ENCODE assay signal across 8 cellular contexts in the genomic region with DNA sequence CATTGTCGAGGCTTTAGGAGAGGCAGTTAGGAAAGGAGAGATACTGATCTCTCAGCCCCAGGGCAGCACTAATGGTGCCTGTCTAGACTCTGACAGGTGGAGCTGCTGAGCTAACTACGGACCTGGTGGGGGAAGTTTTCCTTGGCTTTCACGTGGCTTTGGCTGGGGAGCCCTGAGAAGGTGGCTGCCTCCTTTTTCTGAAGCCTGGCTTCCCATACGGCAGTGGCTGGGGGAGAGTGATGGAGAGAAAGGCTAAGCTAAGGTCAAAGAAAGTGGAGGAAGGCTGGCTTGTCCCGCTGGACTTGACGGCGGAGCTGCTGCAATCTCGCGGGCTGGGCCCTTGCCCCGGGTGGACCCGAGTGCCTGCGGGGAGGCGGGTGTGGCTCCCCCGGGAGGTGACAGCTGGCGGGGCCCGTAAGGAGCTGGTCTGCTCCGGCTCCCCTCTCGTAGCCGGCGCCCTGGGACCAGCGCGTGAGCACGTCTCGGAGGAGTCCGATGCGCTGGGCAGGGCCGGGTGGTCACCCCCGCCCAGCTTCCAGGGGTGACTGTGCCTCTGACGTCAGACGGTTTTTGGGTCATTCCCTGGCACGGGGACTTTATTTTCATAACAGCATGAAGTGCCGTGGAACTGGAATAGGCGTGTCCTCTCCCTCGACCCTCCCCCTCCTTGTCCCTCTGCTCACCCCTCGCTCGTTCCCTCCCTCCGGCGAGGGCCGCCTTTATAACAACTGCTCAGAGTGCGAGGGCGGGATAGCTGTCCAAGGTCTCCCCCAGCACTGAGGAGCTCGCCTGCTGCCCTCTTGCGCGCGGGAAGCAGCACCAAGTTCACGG. TPM values are rescaled to one million over a fixed set of nuclear protein-coding genes. Genes with fewer than 3 reads are reported as not detected.
DNase-seq lines count a peak whose midpoint lies in the region; ATAC-seq, FAIRE-seq and TF ChIP-seq lines count a peak whose summit lies in the region.

A gene with protein sequence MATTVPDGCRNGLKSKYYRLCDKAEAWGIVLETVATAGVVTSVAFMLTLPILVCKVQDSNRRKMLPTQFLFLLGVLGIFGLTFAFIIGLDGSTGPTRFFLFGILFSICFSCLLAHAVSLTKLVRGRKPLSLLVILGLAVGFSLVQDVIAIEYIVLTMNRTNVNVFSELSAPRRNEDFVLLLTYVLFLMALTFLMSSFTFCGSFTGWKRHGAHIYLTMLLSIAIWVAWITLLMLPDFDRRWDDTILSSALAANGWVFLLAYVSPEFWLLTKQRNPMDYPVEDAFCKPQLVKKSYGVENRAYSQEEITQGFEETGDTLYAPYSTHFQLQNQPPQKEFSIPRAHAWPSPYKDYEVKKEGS (plus strand): TSS at position 748 of the 831 bp plus-strand sequence. CDS start 16,688 bp downstream, outside the sequence.

- in situ Hi-C loops in HepG2 (cut with HindIII; ENCODE audit: extremely low pct_ligation_motif_present, low pct_unique_long_range_greater_than_20kb), result no loop called here

- ATAC-seq in HepG2 (peak; percentile 92), GM19452 (IDR thresholded peaks at IDR 0.05; ENCODE audit: unreplicated experiment) (no peak)

- no peaks in the 10 kb centered on the region for H3K9me3 ChIP-seq in MG63
- H3K9me3 ChIP-seq in HepG2 (ENCODE audit: low read length), result no peaks in the 10 kb centered on the region

- peak; percentile 63 for FAIRE-seq in HepG2 (lab: Jason Lieb, UNC)

- H3K4me2 ChIP-seq in HepG2 (ENCODE audit: low read depth, low read length), result peak within 1 kb of the TSS; percentile 97

- DNase-seq in NCI-H1092 treated with DMSO at 0.1 percent for 48 hours (lab: John Stamatoyannopoulos, UW) (peak; percentile 61), NCI-H1092 (lab: John Stamatoyannopoulos, UW) (no peak), MG63 (peak; percentile 97), HepG2 (ENCODE audit: low spot score) (peak; percentile 30)
- DNase-seq in activated CD4-positive, CD25-positive, alpha-beta regulatory T cell treated with anti-CD3 and anti-CD28 coated beads, Interleukin-2, amount 50 U/mL, for 72 hours, result peak; percentile 42
- peak; percentile 3 for DNase-seq in effector CD4-positive, alpha-beta T cell
- peak; percentile 34 for DNase-seq in stimulated activated CD4-positive, alpha-beta T cell treated with anti-CD3 and anti-CD28 coated beads, Interleukin-4, amount 100 ng/mL, for 1 hour

- peak; percentile 61 for TF ChIP-seq CTCF in HepG2 (CRISPR knock-in tag; IDR thresholded peaks at IDR 0.05)

- CTCF ChIA-PET in HepG2 (lab: Yijun Ruan, JAX; ENCODE audit: low intra/inter-chr PET ratio, low total read pairs), result no interaction called here

- H3K4me1 ChIP-seq in HepG2 (ENCODE audit: insufficient read depth, low read length), result peaks cover 19% of the 10 kb centered on the region; the same call in 1 of the 2 replicates

- H2AFZ ChIP-seq in HepG2 (ENCODE audit: low read length), result no peak within 1 kb of the TSS

- H3K4me3 ChIP-seq in MG63 (peak within 1 kb of the TSS; percentile 51), HepG2 (replicated peaks in 1 of 3; ENCODE audit: insufficient read depth in 1 of 3, low read depth in 2 of 3, low read length in 3 of 3) (peak within 1 kb of the TSS; percentile 48 to 71 (median 52))

- intact Hi-C loops in HepG2 (cut with micrococcal nuclease; ENCODE audit: unreplicated experiment), result loop anchor here (5.0 kb wide), 2 partner anchors 54 to 1674 kb away; no protein-coding TSS in a partner anchor

- BruUV-seq in HepG2 (replicated peaks; lab: Mats Ljungman, UMichigan), result no TSS peak

- no peak within 1 kb of the TSS for H3K27ac ChIP-seq in HepG2 (ENCODE audit: extremely low read length, insufficient read depth, low read length)

- no peak for TF ChIP-seq RAD21 in HepG2 (CRISPR knock-in tag; IDR thresholded peaks at IDR 0.05)

- no peaks in the 10 kb centered on the region for H3K36me3 ChIP-seq in MG63
- H3K36me3 ChIP-seq in HepG2 (replicated peaks in 1 of 2; ENCODE audit: control insufficient read depth in 1 of 2, insufficient read depth in 2 of 2, low read length in 2 of 2), result no peaks in the 10 kb centered on the region

- no peak within 1 kb of the TSS for H3K9ac ChIP-seq in HepG2 (ENCODE audit: insufficient read depth, low read depth, low read length)

- H3K27me3 ChIP-seq in MG63 (no peaks in the 10 kb centered on the region), HepG2 (ENCODE audit: control insufficient read depth in 1 of 2, insufficient read depth in 2 of 2, low read length in 2 of 2) (peaks cover 6 to 56% of the 10 kb centered on the region in 2 experiments; a peak in 4 of 5 replicates)

- no peak for TF ChIP-seq POLR2A in HepG2 (IDR thresholded peaks at IDR 0.05; ENCODE audit: insufficient read depth in 1 of 2, low read depth in 2 of 2, low read length in 2 of 2)

- WGBS in HepG2 (ENCODE audit: low lambda C conversion rate), result 0% methylated on average over 27 of the region's 46 CpGs

- TF ChIP-seq EP300 in HepG2 (IDR thresholded peaks at IDR 0.05; ENCODE audit: low read depth in 2 of 2, low read length in 2 of 2) (no peak), HepG2 (CRISPR knock-in tag; IDR thresholded peaks at IDR 0.05; ENCODE audit: borderline replicate concordance) (no peak)

- no peaks in the 10 kb centered on the region for H4K20me1 ChIP-seq in HepG2 (ENCODE audit: insufficient read depth, low read length)

- no peaks in the 10 kb centered on the region for H3K79me2 ChIP-seq in HepG2 (ENCODE audit: insufficient read depth, low read length)

- POLR2A ChIA-PET in HepG2 (lab: Yijun Ruan, JAX), result no interaction called here

TF ChIP-seq in HepG2, 621 proteins besides CTCF, POLR2A, EP300 and RAD21 (continues in another document):
- TF ChIP-seq ZNF225 (CRISPR knock-in tag; IDR thresholded peaks at IDR 0.05) (0 out of 2 replicates have a peak, but pooled peaks have one; percentile 25), SMAD3 (CRISPR knock-in tag; IDR thresholded peaks at IDR 0.05) (0 out of 2 replicates have a peak, but pooled peaks have one; percentile 31), ZFP36L2 (CRISPR knock-in tag; IDR thresholded peaks at IDR 0.05) (no peak), HNRNPLL (IDR thresholded peaks at IDR 0.05; ENCODE audit: low read depth, low read length, poor library complexity, severe bottlenecking) (peak; percentile 42), ZNF382 (CRISPR knock-in tag; IDR thresholded peaks at IDR 0.05; ENCODE audit: borderline replicate concordance) (no peak), YY1 (IDR thresholded peaks at IDR 0.05; ENCODE audit: insufficient read depth, insufficient replicate concordance, low read depth, low read length) (peak; percentile 24), ZNF30 (CRISPR knock-in tag; IDR thresholded peaks at IDR 0.05) (no peak)
- TF ChIP-seq, protein P1, sequence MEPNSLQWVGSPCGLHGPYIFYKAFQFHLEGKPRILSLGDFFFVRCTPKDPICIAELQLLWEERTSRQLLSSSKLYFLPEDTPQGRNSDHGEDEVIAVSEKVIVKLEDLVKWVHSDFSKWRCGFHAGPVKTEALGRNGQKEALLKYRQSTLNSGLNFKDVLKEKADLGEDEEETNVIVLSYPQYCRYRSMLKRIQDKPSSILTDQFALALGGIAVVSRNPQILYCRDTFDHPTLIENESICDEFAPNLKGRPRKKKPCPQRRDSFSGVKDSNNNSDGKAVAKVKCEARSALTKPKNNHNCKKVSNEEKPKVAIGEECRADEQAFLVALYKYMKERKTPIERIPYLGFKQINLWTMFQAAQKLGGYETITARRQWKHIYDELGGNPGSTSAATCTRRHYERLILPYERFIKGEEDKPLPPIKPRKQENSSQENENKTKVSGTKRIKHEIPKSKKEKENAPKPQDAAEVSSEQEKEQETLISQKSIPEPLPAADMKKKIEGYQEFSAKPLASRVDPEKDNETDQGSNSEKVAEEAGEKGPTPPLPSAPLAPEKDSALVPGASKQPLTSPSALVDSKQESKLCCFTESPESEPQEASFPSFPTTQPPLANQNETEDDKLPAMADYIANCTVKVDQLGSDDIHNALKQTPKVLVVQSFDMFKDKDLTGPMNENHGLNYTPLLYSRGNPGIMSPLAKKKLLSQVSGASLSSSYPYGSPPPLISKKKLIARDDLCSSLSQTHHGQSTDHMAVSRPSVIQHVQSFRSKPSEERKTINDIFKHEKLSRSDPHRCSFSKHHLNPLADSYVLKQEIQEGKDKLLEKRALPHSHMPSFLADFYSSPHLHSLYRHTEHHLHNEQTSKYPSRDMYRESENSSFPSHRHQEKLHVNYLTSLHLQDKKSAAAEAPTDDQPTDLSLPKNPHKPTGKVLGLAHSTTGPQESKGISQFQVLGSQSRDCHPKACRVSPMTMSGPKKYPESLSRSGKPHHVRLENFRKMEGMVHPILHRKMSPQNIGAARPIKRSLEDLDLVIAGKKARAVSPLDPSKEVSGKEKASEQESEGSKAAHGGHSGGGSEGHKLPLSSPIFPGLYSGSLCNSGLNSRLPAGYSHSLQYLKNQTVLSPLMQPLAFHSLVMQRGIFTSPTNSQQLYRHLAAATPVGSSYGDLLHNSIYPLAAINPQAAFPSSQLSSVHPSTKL (CRISPR knock-in tag; IDR thresholded peaks at IDR 0.05), result peak; percentile 15; the same call in 1 of the 2 replicates

RNA-seq across cellular contexts. Expression of the gene that starts here (rescaled TPM):
- total RNA-seq in MG63 (2014; rRNA removed; shearing (Covaris generic); ENCODE audit: low replicate concordance), result 11.0 and 24.5 TPM in 2 replicates
- total RNA-seq in HepG2 (2016; rRNA removed; fragmentation: Illumina TruSeq; extraction: Trizol), result 0.24 and 0.27 TPM in 2 replicates
- 0.18 TPM in 1 of 2 replicates, not detected in the other for total RNA-seq in HepG2 (2016; cell fraction: cytosol; rRNA removed; fragmentation: Illumina TruSeq; extraction: Trizol; ENCODE audit: low read depth)
- 0.18 and 0.80 TPM in 2 replicates for total RNA-seq in HepG2 (2016; cell fraction: insoluble cytoplasmic fraction; rRNA removed; fragmentation: Illumina TruSeq; extraction: Trizol)
- total RNA-seq in HepG2 (2016; cell fraction: membrane; rRNA removed; fragmentation: Illumina TruSeq; extraction: Trizol), result 0.06 and 0.07 TPM in 2 replicates
- total RNA-seq in HepG2 (2016; cell fraction: nucleus; rRNA removed; fragmentation: Illumina TruSeq; extraction: Trizol), result 0.63 and 1.0 TPM in 2 replicates
- 3.0 and 3.3 TPM in 2 replicates for polyA plus RNA-seq in HepG2 (2011; rRNA removed)
- 3.3 TPM in 2 replicates for polyA plus RNA-seq in HepG2 (2011; cell fraction: cytosol; rRNA removed)
- 1.1 and 1.2 TPM in 2 replicates for polyA plus RNA-seq in HepG2 (2011; cell fraction: nucleus; rRNA removed)
- 0.38 and 0.91 TPM in 2 replicates for polyA plus RNA-seq in HepG2 (2012)
- 0.05 and 0.16 TPM in 2 replicates for polyA plus RNA-seq in HepG2 (2016; cell fraction: cytosol; fragmentation: Illumina TruSeq; extraction: Trizol; ENCODE audit: low read depth)
- polyA plus RNA-seq in HepG2 (2016; cell fraction: insoluble cytoplasmic fraction; fragmentation: Illumina TruSeq; extraction: Trizol; ENCODE audit: low read depth), result 0.49 and 0.73 TPM in 2 replicates
- polyA plus RNA-seq in HepG2 (2016; cell fraction: membrane; fragmentation: Illumina TruSeq; extraction: Trizol; ENCODE audit: low read depth), result 0.24 and 0.27 TPM in 2 replicates
- 1.00 and 1.3 TPM in 2 replicates for polyA plus RNA-seq in HepG2 (2016; cell fraction: nucleus; fragmentation: Illumina TruSeq; extraction: Trizol; ENCODE audit: insufficient read depth, low read depth)
- polyA minus RNA-seq in HepG2 (2011; rRNA and poly(A)+ RNA removed; ENCODE audit: low replicate concordance), result 20.8 and 1,453 TPM in 2 replicates
- 2.6 and 2.8 TPM in 2 replicates for polyA minus RNA-seq in HepG2 (2011; cell fraction: cytosol; rRNA and poly(A)+ RNA removed)
- 1.1 and 1.4 TPM in 2 replicates for polyA minus RNA-seq in HepG2 (2011; cell fraction: nucleus; rRNA and poly(A)+ RNA removed)
